2 cellular contexts compared by ENCODE assay signal in the genomic region with DNA sequence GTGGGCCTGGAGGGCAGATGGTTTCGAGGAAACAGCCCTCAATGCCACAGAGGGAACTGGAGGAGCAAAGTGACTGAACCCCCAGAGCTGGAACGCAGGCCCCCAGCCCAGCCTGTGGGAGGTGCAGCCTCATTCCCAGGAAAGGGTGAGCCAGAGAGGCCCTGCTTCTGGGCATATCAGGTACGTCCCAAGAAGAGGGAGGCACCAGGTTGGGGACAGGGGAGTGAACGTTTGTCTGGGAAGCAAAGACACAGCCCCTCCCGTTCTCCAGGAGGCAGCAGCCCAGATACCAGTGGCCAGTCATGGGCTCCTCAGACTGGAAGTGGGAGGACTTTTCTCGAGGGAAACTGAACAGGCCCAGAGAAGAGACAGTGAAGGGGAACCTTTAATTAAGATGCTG.
TF ChIP-seq lines count a peak whose summit lies in the region.

No MANE protein-coding gene starts in this region.

TF ChIP-seq in SK-N-SH, 30 proteins besides CTCF, POLR2A, EP300 and RAD21 (continued from another document):
- no peak for TF ChIP-seq REST (IDR thresholded peaks at IDR 0.05; ENCODE audit: low read depth, low read length)
- no peak for TF ChIP-seq GABPA (IDR thresholded peaks at IDR 0.05; ENCODE audit: low read depth)
- no peak for TF ChIP-seq POLR2AphosphoS5 (IDR thresholded peaks at IDR 0.05; ENCODE audit: low read depth, low read length)
- no peak for TF ChIP-seq MEF2A (IDR thresholded peaks at IDR 0.05; ENCODE audit: borderline replicate concordance, low read depth)
- TF ChIP-seq CHD2 (IDR thresholded peaks at IDR 0.05; ENCODE audit: low read length, partially characterized antibody): no peak
- TF ChIP-seq, protein P1, sequence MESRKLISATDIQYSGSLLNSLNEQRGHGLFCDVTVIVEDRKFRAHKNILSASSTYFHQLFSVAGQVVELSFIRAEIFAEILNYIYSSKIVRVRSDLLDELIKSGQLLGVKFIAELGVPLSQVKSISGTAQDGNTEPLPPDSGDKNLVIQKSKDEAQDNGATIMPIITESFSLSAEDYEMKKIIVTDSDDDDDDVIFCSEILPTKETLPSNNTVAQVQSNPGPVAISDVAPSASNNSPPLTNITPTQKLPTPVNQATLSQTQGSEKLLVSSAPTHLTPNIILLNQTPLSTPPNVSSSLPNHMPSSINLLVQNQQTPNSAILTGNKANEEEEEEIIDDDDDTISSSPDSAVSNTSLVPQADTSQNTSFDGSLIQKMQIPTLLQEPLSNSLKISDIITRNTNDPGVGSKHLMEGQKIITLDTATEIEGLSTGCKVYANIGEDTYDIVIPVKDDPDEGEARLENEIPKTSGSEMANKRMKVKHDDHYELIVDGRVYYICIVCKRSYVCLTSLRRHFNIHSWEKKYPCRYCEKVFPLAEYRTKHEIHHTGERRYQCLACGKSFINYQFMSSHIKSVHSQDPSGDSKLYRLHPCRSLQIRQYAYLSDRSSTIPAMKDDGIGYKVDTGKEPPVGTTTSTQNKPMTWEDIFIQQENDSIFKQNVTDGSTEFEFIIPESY (IDR thresholded peaks at IDR 0.05; ENCODE audit: borderline replicate concordance, low read depth): no peak
- no peak for TF ChIP-seq SIN3A (IDR thresholded peaks at IDR 0.05; ENCODE audit: borderline replicate concordance, low read depth, low read length)
- TF ChIP-seq FOSL2 (IDR thresholded peaks at IDR 0.05; ENCODE audit: borderline replicate concordance, low read depth): no peak
- no peak for TF ChIP-seq GATA2 (CRISPR knock-in tag; IDR thresholded peaks at IDR 0.05)
- no peak for TF ChIP-seq FOXM1 (IDR thresholded peaks at IDR 0.05; ENCODE audit: low read depth)
- no peak for TF ChIP-seq SMC3 (IDR thresholded peaks at IDR 0.05; ENCODE audit: low read depth, low read length)
- no peak for TF ChIP-seq RFX5 (IDR thresholded peaks at IDR 0.05; ENCODE audit: low read length)
- no peak for TF ChIP-seq RCOR1 (IDR thresholded peaks at IDR 0.05; ENCODE audit: low read length)
- TF ChIP-seq, protein P2, sequence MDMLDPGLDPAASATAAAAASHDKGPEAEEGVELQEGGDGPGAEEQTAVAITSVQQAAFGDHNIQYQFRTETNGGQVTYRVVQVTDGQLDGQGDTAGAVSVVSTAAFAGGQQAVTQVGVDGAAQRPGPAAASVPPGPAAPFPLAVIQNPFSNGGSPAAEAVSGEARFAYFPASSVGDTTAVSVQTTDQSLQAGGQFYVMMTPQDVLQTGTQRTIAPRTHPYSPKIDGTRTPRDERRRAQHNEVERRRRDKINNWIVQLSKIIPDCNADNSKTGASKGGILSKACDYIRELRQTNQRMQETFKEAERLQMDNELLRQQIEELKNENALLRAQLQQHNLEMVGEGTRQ (IDR thresholded peaks at IDR 0.05; ENCODE audit: borderline replicate concordance, low read depth, low read length): no peak
- no peak for TF ChIP-seq USF1 (IDR thresholded peaks at IDR 0.05; ENCODE audit: borderline replicate concordance, low read depth)

TF ChIP-seq in SK-N-SH treated with all-trans-retinoic acid at 6 μM for 48 hours, 23 proteins besides CTCF, POLR2A, EP300 and RAD21 (continued from another document):
- TF ChIP-seq BACH2 (CRISPR knock-in tag; IDR thresholded peaks at IDR 0.05; ENCODE audit: borderline replicate concordance): no peak
- TF ChIP-seq PPARA (CRISPR knock-in tag; IDR thresholded peaks at IDR 0.05; ENCODE audit: borderline replicate concordance): no peak
TF ChIP-seq in SK-N-SH treated with all-trans-retinoic acid at 6 μM for 48 hours: peak in this region for 0.
